ENCODE assay signal across 8 cellular contexts in the genomic region with DNA sequence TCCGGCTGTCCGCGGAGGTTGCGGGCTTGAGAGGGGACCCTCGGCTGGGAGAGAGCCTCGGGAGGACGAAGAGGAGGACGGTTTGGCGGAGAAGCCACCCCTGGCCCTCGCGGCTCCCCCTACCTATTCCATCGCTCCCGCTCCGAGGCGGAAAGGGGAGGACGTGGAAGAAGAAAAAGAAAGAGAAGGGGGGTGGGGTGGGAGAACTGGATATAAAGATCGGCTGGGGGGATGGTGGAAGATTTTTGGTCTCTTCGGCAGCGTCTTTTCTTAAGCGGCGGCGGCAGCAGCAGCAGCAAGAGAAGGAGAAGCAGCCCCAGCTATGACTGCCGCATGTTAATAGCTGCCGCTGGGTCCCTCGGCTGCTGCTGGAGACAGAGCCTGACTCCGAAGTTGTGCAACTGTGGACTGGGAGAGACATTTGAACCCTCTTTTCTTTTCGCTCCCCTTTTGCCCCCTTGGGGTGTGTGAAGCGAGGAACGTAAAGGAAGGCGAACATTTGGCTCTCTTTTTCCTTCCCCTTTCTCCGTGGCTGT. TPM values are rescaled to one million over a fixed set of nuclear protein-coding genes. Genes with fewer than 3 reads are reported as not detected.
DNase-seq lines count a peak whose midpoint lies in the region; ATAC-seq and TF ChIP-seq lines count a peak whose summit lies in the region.

No MANE protein-coding gene starts in this region.

- H3K27me3 Mint-ChIP-seq in neural crest cell (ENCODE audit: low read depth): peaks cover 28% of the 10 kb centered on the region

- no peaks in the 10 kb centered on the region for H3K36me3 Mint-ChIP-seq in neural crest cell (ENCODE audit: low read depth)

- TF ChIP-seq CTCF in fibroblast of pulmonary artery (IDR thresholded peaks at IDR 0.05; ENCODE audit: low read length, missing control alignments) (no peak), neural crest cell (conservative IDR thresholded peaks at IDR 0.05) (no peak)

- H3K4me3 Mint-ChIP-seq in neural crest cell: peak overlapping the region; percentile 98

- H3K9me3 Mint-ChIP-seq in neural crest cell: no peaks in the 10 kb centered on the region

- peak overlapping the region; percentile 62 for H3K4me3 ChIP-seq in fibroblast of pulmonary artery (replicated peaks; ENCODE audit: low read depth, low read length)

- peak overlapping the region; percentile 96 for H3K27ac Mint-ChIP-seq in neural crest cell (ENCODE audit: unreplicated experiment)

- peaks cover 31% of the 10 kb centered on the region for H3K4me1 Mint-ChIP-seq in neural crest cell

- DNase-seq in EH (ENCODE audit: low read depth) (peak; percentile 30), OCI-M1 (lab: John Stamatoyannopoulos, UW) (peak; percentile 76), fibroblast of pulmonary artery (ENCODE audit: low read depth) (peak; percentile 42), neural crest cell (ENCODE audit: low read depth, low spot score) (peak; percentile 41), RPMI8226 (no peak)
- no peak for DNase-seq in activated CD4-positive, CD25-positive, alpha-beta regulatory T cell (lab: John Stamatoyannopoulos, UW)

- no peak for ATAC-seq in HG03095 (IDR thresholded peaks at IDR 0.05; ENCODE audit: unreplicated experiment)
- ATAC-seq in HG02759 (IDR thresholded peaks at IDR 0.05; ENCODE audit: unreplicated experiment): no peak

RNA-seq across cellular contexts. Expression of a gene that starts 0.9 kb away (rescaled TPM):
- total RNA-seq in neural crest cell: 32.9 and 34.5 TPM in 2 replicates

Comparison
In these comparisons a context has a peak if more than half of its experiments do, and no peak if none do; other contexts are left out.
1. DNase-seq: peak in EH (single experiment), OCI-M1 (single experiment), fibroblast of pulmonary artery (single experiment) and neural crest cell (single experiment); none in activated CD4-positive, CD25-positive, alpha-beta regulatory T cell (0 of 4) and RPMI8226 (single experiment).